In the genomic region with DNA sequence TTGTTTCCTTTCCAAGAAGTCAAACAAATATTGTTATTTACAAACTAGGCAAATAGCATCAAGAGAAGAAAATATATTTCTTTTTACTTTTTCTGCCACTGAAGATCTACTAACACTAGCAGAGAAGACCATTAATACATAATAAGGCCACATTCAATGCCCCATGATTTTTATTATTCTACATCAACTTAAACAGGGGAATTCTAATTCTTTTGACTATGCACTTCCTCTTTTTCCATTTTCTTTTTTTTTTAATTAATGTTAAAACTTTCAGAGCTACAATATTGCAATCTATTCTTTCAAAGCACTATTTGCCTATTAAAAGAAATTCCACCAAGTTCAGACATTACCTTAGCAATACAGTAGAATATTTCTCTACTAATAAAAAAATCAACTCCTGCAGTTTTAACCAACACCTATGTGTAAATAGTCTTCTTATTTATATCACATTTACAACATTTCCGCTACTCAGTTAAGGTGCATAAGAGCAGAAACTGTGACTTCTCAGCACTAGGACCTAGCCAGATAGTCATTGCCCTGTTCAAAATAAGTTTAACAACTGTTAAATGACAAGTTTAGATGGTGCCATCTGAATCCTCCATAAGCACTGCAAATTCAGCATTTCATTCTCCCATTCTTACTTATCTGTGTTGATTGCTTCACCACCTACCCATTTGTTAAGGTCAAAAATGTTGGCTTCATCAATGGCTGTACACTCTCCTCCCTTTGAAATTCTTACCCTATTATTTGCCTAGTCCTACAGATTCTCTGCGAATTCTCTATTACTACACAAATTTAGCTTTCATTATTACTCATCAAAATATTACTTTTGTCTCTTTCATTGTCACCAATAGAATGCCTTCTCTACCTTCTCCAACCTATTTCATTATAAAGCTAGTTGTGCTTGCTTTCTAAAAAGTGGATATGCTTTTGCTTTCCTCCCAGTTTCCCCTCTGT, we compare ENCODE assay signal across 7 cellular contexts.
DNase-seq lines count a peak whose midpoint lies in the region; ATAC-seq, FAIRE-seq and TF ChIP-seq lines count a peak whose summit lies in the region.
"Not testable (repeated sequence)": the region's sequence is repeated elsewhere in the genome, so short reads cannot be mapped to it uniquely, and the experiment has no call there.

No MANE protein-coding gene starts in this region.

- FAIRE-seq in H54 (lab: Jason Lieb, UNC): peak; percentile 50

- peak; percentile 54 for ATAC-seq in GM18505 (IDR thresholded peaks at IDR 0.05; ENCODE audit: unreplicated experiment)
- ATAC-seq in GM18870 (IDR thresholded peaks at IDR 0.05; ENCODE audit: unreplicated experiment): peak; percentile 68
- ATAC-seq in GM19468 (IDR thresholded peaks at IDR 0.05; ENCODE audit: extremely low read depth, unreplicated experiment): peak; percentile 44
- peak; percentile 53 for ATAC-seq in HG02938 (IDR thresholded peaks at IDR 0.05; ENCODE audit: unreplicated experiment)
- ATAC-seq in HG03432 (IDR thresholded peaks at IDR 0.05; ENCODE audit: unreplicated experiment): peak; percentile 53
- ATAC-seq in activated CD4-positive, CD25-positive, alpha-beta regulatory T cell treated with anti-CD3 and anti-CD28 coated beads, Interleukin-2, amount 50 U/mL, for 24 hours: peak; percentile 21 to 28

- TF ChIP-seq POLR2A in GM18505 (IDR thresholded peaks at IDR 0.05; ENCODE audit: borderline replicate concordance, extremely low read depth, insufficient read depth, insufficient read length); H54 (IDR thresholded peaks at IDR 0.05; ENCODE audit: low read depth, low read length): not testable (repeated sequence)

- DNase-seq in H54 (ENCODE audit: insufficient read length, low spot score): not testable (repeated sequence)
